Comparison of ENCODE assay signal across 8 cellular contexts in genomic region chr3:194691481-194692281, GRCh38. TPM values are rescaled to one million over a fixed set of nuclear protein-coding genes. Genes with fewer than 3 reads are reported as not detected.
A peak's percentile ranks its signal among the peaks of the same experiment; 100 is the strongest.
DNase-seq lines count a peak whose midpoint lies in the region; ATAC-seq and TF ChIP-seq lines count a peak whose summit lies in the region.

No MANE protein-coding gene starts in this region.

- no peaks in the 10 kb centered on the region for H3K36me3 ChIP-seq in CD8-positive, alpha-beta memory T cell (ENCODE audit: insufficient read depth, low read length)

- TF ChIP-seq CTCF in foreskin keratinocyte (conservative IDR thresholded peaks at IDR 0.05), result no peak

- H3K4me3 Mint-ChIP-seq in naive B cell, result peak overlapping the region; percentile 59 to 88 (median 79)
- H3K4me3 Mint-ChIP-seq in CD8-positive, alpha-beta memory T cell, result peak overlapping the region in 1 of 7 donors; percentile 57

- H3K27ac Mint-ChIP-seq in naive B cell, result peak overlapping the region; percentile 91 to 97 (median 96)
- H3K27ac Mint-ChIP-seq in CD8-positive, alpha-beta memory T cell, result peak overlapping the region in 4 of 8 donors; percentile 12 to 85 (median 39)

- POLR2A ChIA-PET in CD8-positive, alpha-beta memory T cell (lab: Charles Lee), result no interaction called here

- peak; percentile 35 for ATAC-seq in GM18520 (IDR thresholded peaks at IDR 0.05; ENCODE audit: unreplicated experiment)
- peak; percentile 65 for ATAC-seq in HG02840 (IDR thresholded peaks at IDR 0.05; ENCODE audit: low FRiP score, unreplicated experiment)
- peak; percentile 75 to 77 for ATAC-seq in naive B cell (ENCODE audit: low read depth in 2 of 2)
- ATAC-seq in foreskin keratinocyte, result no peak

- H3K27ac ChIP-seq in CD8-positive, alpha-beta memory T cell (ENCODE audit: low read depth, low read length), result no peak overlapping the region
- H3K27ac ChIP-seq in foreskin keratinocyte, result no peak overlapping the region

- H3K4me3 ChIP-seq in CD8-positive, alpha-beta memory T cell (ENCODE audit: low read length), result no peak overlapping the region

- no peaks in the 10 kb centered on the region for H3K9me3 ChIP-seq in CD8-positive, alpha-beta memory T cell (ENCODE audit: low read length)

- no peaks in the 10 kb centered on the region for H3K27me3 ChIP-seq in CD8-positive, alpha-beta memory T cell (ENCODE audit: insufficient read depth, low read length, poor library complexity, severe bottlenecking)
- H3K27me3 ChIP-seq in foreskin keratinocyte, result peaks cover 29% of the 10 kb centered on the region

- CTCF ChIA-PET in CD8-positive, alpha-beta memory T cell (lab: Charles Lee), result interaction anchor here (1.0 to 1.2 kb wide), 2 partner anchors 9 to 415 kb away, joined by 5 read pairs; no protein-coding TSS in a partner anchor

- DNase-seq in NCI-H446 (lab: John Stamatoyannopoulos, UW) (peak; percentile 63 to 80), naive B cell (peak; percentile 77), foreskin keratinocyte (no peak), LoVo (ENCODE audit: low spot score) (no peak)
- no peak for DNase-seq in activated naive CD4-positive, alpha-beta T cell treated with anti-CD3 and anti-CD28 coated beads, Interleukin-2, amount 50 U/mL, for 16 hours
- no peak for DNase-seq in CD8-positive, alpha-beta memory T cell

- peaks cover 0 to 5% (median 0%) of the 10 kb centered on the region in 7 donors for H3K9me3 Mint-ChIP-seq in naive B cell
- no peaks in the 10 kb centered on the region for H3K9me3 Mint-ChIP-seq in CD8-positive, alpha-beta memory T cell

- no peaks in the 10 kb centered on the region for H3K27me3 Mint-ChIP-seq in naive B cell
- peaks cover 0 to 17% of the 10 kb centered on the region in 2 donors for H3K27me3 Mint-ChIP-seq in CD8-positive, alpha-beta memory T cell

- peaks cover 0 to 7% of the 10 kb centered on the region in 2 donors for H3K36me3 Mint-ChIP-seq in naive B cell
- H3K36me3 Mint-ChIP-seq in CD8-positive, alpha-beta memory T cell, result peaks cover 0 to 1% (median 0%) of the 10 kb centered on the region in 3 donors

- H3K4me1 Mint-ChIP-seq in naive B cell, result peaks cover 69 to 82% (median 81%) of the 10 kb centered on the region in 3 donors
- H3K4me1 Mint-ChIP-seq in CD8-positive, alpha-beta memory T cell, result peaks cover 21 to 34% (median 29%) of the 10 kb centered on the region in 3 donors

- peaks cover 18% of the 10 kb centered on the region for H3K4me1 ChIP-seq in CD8-positive, alpha-beta memory T cell (ENCODE audit: insufficient read depth, low read length)
- H3K4me1 ChIP-seq in foreskin keratinocyte, result no peaks in the 10 kb centered on the region

RNA-seq across cellular contexts. Expression of gene FAM43A, which starts 6.0 kb away (rescaled TPM):
- polyA plus RNA-seq in naive B cell (ENCODE audit: low read depth in 6 of 6), result 10 to 100 TPM; 15.4 to 69.3 (median 35.4) TPM
- total RNA-seq in CD8-positive, alpha-beta memory T cell, result 10 to 100 TPM; 14.5 to 14.9 TPM
- polyA plus RNA-seq in CD8-positive, alpha-beta memory T cell, result 19.6 TPM
- 0.58 and 0.63 TPM in 2 replicates for total RNA-seq in foreskin keratinocyte
- 0.54 and 0.69 TPM in 2 replicates for polyA plus RNA-seq in foreskin keratinocyte

RNA-seq across cellular contexts. Expression of gene LSG1, which starts 19.7 kb away (rescaled TPM):
- 10 to 100 TPM; 14.6 to 44.0 (median 21.1) TPM for polyA plus RNA-seq in naive B cell (ENCODE audit: low read depth in 6 of 6)
- 10 to 100 TPM; 65.2 to 68.8 TPM for total RNA-seq in CD8-positive, alpha-beta memory T cell
- polyA plus RNA-seq in CD8-positive, alpha-beta memory T cell, result 39.3 TPM
- 37.5 and 38.8 TPM in 2 replicates for total RNA-seq in foreskin keratinocyte
- polyA plus RNA-seq in foreskin keratinocyte, result 13.7 and 16.2 TPM in 2 replicates

RNA-seq across cellular contexts. Expression of gene TMEM44, which starts 58.5 kb away (rescaled TPM):
- polyA plus RNA-seq in naive B cell (ENCODE audit: low read depth in 6 of 6), result 1 to 10 TPM in 2 of 6 donors, under 1 TPM in 3, not detected in 1; 0.60 to 2.4 (median 0.94) TPM
- total RNA-seq in CD8-positive, alpha-beta memory T cell, result 1 to 10 TPM; 3.0 to 5.7 TPM
- 2.6 TPM for polyA plus RNA-seq in CD8-positive, alpha-beta memory T cell
- total RNA-seq in foreskin keratinocyte, result 10.9 and 13.4 TPM in 2 replicates
- polyA plus RNA-seq in foreskin keratinocyte, result 12.4 and 16.2 TPM in 2 replicates

Comparison
In these comparisons a context has a peak if more than half of its experiments do, and no peak if none do; other contexts are left out.
1. DNase-seq: peak in NCI-H446 (2 of 2) and naive B cell (single experiment); none in activated naive CD4-positive, alpha-beta T cell treated with anti-CD3 and anti-CD28 coated beads, Interleukin-2, amount 50 U/mL, for 16 hours (single experiment), CD8-positive, alpha-beta memory T cell (0 of 5), foreskin keratinocyte (0 of 2) and LoVo (single experiment).